23 cellular contexts compared by ENCODE assay signal in genomic region chr16:29651950-29652349, GRCh38. TPM values are rescaled to one million over a fixed set of nuclear protein-coding genes. Genes with fewer than 3 reads are reported as not detected.
DNase-seq lines count a peak whose midpoint lies in the region; ATAC-seq, FAIRE-seq and TF ChIP-seq lines count a peak whose summit lies in the region.
"Had no signal": no experiment of that assay in that cellular context is flagged by ENCODE, and none has a peak within 500 bp of the region (broad histone marks: within the 10 kb centered on the region; RNA-seq: fewer than 3 reads in every experiment).

No MANE protein-coding gene starts in this region.

- in situ Hi-C loops in GM23248 (cut with MboI), result no loop called here

- H3K4me3 Mint-ChIP-seq in T-helper 17 cell, result no peak overlapping the region
- H3K4me3 Mint-ChIP-seq in mesothelial cell of epicardium, result no peak overlapping the region
- H3K4me3 Mint-ChIP-seq: CD4-positive, CD25-positive, alpha-beta regulatory T cell; GM23338; HFFc6 had no signal

- H3F3A ChIP-seq in GM23248 (ENCODE audit: insufficient read depth), result no peaks in the 10 kb centered on the region

- H3K27me3 ChIP-seq in GM23248 (replicated peaks; ENCODE audit: insufficient read depth), result peaks cover 5% of the 10 kb centered on the region; the same call in 1 of the 2 replicates
- H3K27me3 ChIP-seq: BE2C had no signal

- H3K9ac ChIP-seq in GM23248 (no peak overlapping the region), kidney (ENCODE audit: low read length in 2 of 2) (no peak overlapping the region)

- ATAC-seq in T-helper 17 cell, result no peak
- no peak for ATAC-seq in HG02970 (IDR thresholded peaks at IDR 0.05; ENCODE audit: low FRiP score, unreplicated experiment)
- ATAC-seq: GM23338, HCT116, HepG2 had no signal

- intact Hi-C loops in kidney (cut with DNase I), result no loop called here

- H3K4me1 ChIP-seq in GM23248 (ENCODE audit: insufficient read depth) (no peaks in the 10 kb centered on the region), kidney (ENCODE audit: control insufficient read depth in 1 of 2, insufficient read depth in 1 of 2, low read depth in 1 of 2, low read length in 2 of 2) (no peaks in the 10 kb centered on the region)

- H4K20me1 ChIP-seq in GM23248 (ENCODE audit: insufficient read depth), result no peaks in the 10 kb centered on the region

- TF ChIP-seq CTCF in mesothelial cell of epicardium (IDR thresholded peaks at IDR 0.05; ENCODE audit: unreplicated experiment) (no peak), kidney (IDR thresholded peaks at IDR 0.05; ENCODE audit: borderline replicate concordance, extremely low read depth, insufficient read depth) (no peak)

- H3K36me3 ChIP-seq in GM23248 (ENCODE audit: low read depth) (no peaks in the 10 kb centered on the region), kidney (ENCODE audit: control insufficient read depth in 1 of 2, insufficient read depth in 2 of 2, low read length in 2 of 2) (no peaks in the 10 kb centered on the region)
- H3K36me3 ChIP-seq: BE2C had no signal

- 93 to 96% methylated on average over 2 of the region's 2 CpGs for WGBS in GM23248 (ENCODE audit: low coverage in 1 of 2, low lambda C conversion rate in 2 of 2, missing lambda C conversion rate in 2 of 2), 2 experiments

- FAIRE-seq in kidney (lab: Jason Lieb, UNC), result no peak
- FAIRE-seq: A204.1, D721Med, G401.6, GM12891, GM19239, H54, HepG2 had no signal

- no peaks in the 10 kb centered on the region for H3K9me2 ChIP-seq in GM23248 (ENCODE audit: insufficient read depth)

- H3K27me3 Mint-ChIP-seq in T-helper 17 cell, result no peaks in the 10 kb centered on the region
- H3K27me3 Mint-ChIP-seq in mesothelial cell of epicardium (ENCODE audit: low read depth), result no peaks in the 10 kb centered on the region

- H2AFZ ChIP-seq in GM23248, result no peak overlapping the region
- H2AFZ ChIP-seq: GM23338 had no signal

- H3K9me3 ChIP-seq in T-helper 17 cell (ENCODE audit: control insufficient read depth, low read length, poor library complexity, severe bottlenecking), result no peaks in the 10 kb centered on the region
- H3K9me3 ChIP-seq in GM23248 (ENCODE audit: low read depth), result no peaks in the 10 kb centered on the region
- H3K9me3 ChIP-seq in kidney (ENCODE audit: control insufficient read depth in 1 of 2, low read length in 2 of 2), result no peaks in the 10 kb centered on the region
- H3K9me3 ChIP-seq: BE2C, Caco-2 had no signal

- H3K79me2 ChIP-seq in GM23248 (ENCODE audit: insufficient read depth), result no peaks in the 10 kb centered on the region

- no peaks in the 10 kb centered on the region for H3K36me3 Mint-ChIP-seq in T-helper 17 cell (ENCODE audit: low read depth)
- H3K36me3 Mint-ChIP-seq in mesothelial cell of epicardium, result no peaks in the 10 kb centered on the region
- H3K36me3 Mint-ChIP-seq: CD4-positive, CD25-positive, alpha-beta regulatory T cell; IgD-negative memory B cell had no signal

- H3K27ac Mint-ChIP-seq in T-helper 17 cell (peak overlapping the region; percentile 51), mesothelial cell of epicardium (peak overlapping the region; percentile 34)
- H3K27ac Mint-ChIP-seq: CD4-positive, CD25-positive, alpha-beta regulatory T cell; GM23338; HFFc6; IgD-negative memory B cell had no signal

- DNase-seq in NCI-H82 treated with DMSO at 0.1 percent for 48 hours (lab: John Stamatoyannopoulos, UW; ENCODE audit: unreplicated experiment), result peak; percentile 59
- DNase-seq in T-helper 17 cell, result no peak
- no peak for DNase-seq in mesothelial cell of epicardium (ENCODE audit: low spot score in 2 of 2, unreplicated experiment in 2 of 2)
- no peak for DNase-seq in GM23248
- DNase-seq in kidney, result no peak
- DNase-seq in NCI-H2029 treated with DMSO at 0.1 percent for 48 hours (lab: John Stamatoyannopoulos, UW), result no peak
- DNase-seq: ACHN; BE2C; C1 segment of cervical spinal cord; Caco-2; CD4-positive, CD25-positive, alpha-beta regulatory T cell; HFFc6 had no signal

- H3K4me3 ChIP-seq in GM23248, result no peak overlapping the region
- H3K4me3 ChIP-seq in kidney (ENCODE audit: low read length in 2 of 2), result no peak overlapping the region
- H3K4me3 ChIP-seq: GM23338 had no signal

- H3K4me2 ChIP-seq in GM23248 (ENCODE audit: unreplicated experiment), result no peak overlapping the region
- H3K4me2 ChIP-seq: GM23338 had no signal

- no peaks in the 10 kb centered on the region for H3K9me3 Mint-ChIP-seq in mesothelial cell of epicardium
- H3K9me3 Mint-ChIP-seq: CD4-positive, CD25-positive, alpha-beta regulatory T cell; GM23338; HFFc6; IgD-negative memory B cell had no signal

- peaks cover 20% of the 10 kb centered on the region for H3K4me1 Mint-ChIP-seq in T-helper 17 cell
- peaks cover 11% of the 10 kb centered on the region for H3K4me1 Mint-ChIP-seq in mesothelial cell of epicardium

- no peak overlapping the region for H3K27ac ChIP-seq in GM23248
- no peak overlapping the region for H3K27ac ChIP-seq in kidney (ENCODE audit: low read depth in 2 of 2, low read length in 2 of 2)

RNA-seq across cellular contexts. Expression of gene SPN, which starts 11.1 kb away (rescaled TPM):
- total RNA-seq in T-helper 17 cell (100 to 1,000 TPM; 122 to 147 TPM), mesothelial cell of epicardium (0.38 to 0.63 TPM (median 0.57 TPM) in 3 replicates), kidney (8.8 TPM)
- total RNA-seq in GM23248 (2014; rRNA removed; shearing (Covaris generic)), result not detected in 2 replicates
- polyA plus RNA-seq in GM23248 (2016; fragmentation: Nextera tagmentation; extraction: Ambion mirVana) (0.14 TPM in 1 of 2 replicates, not detected in the other), kidney (ENCODE audit: insufficient read depth, low read depth, low replicate concordance) (1.0 TPM)
- total RNA-seq: Caco-2 had no signal

RNA-seq across cellular contexts. Expression of gene QPRT, which starts 27.0 kb away (rescaled TPM):
- total RNA-seq in T-helper 17 cell (under 1 TPM; 0.72 to 0.96 TPM), mesothelial cell of epicardium (326 to 330 TPM (median 328 TPM) in 3 replicates), kidney (13.9 TPM)
- total RNA-seq in GM23248 (2014; rRNA removed; shearing (Covaris generic)), result 0.32 TPM in 1 of 2 replicates, not detected in the other
- polyA plus RNA-seq in GM23248 (2016; fragmentation: Nextera tagmentation; extraction: Ambion mirVana) (0.27 and 0.85 TPM in 2 replicates), kidney (ENCODE audit: insufficient read depth, low read depth, low replicate concordance) (168 TPM)
- polyA plus RNA-seq: IgD-negative memory B cell had no signal

Comparison
In these comparisons a context has a peak if more than half of its experiments do, and no peak if none do; other contexts are left out.
1. RNA of gene SPN, which starts 11.1 kb away (total RNA-seq): 122 to 147 TPM in T-helper 17 cell; 8.8 TPM in kidney (single experiment), 0.38 to 0.63 TPM in mesothelial cell of epicardium and not detected in GM23248; every median in the first group is over 10 times any median in the second.
2. RNA of gene QPRT, which starts 27.0 kb away (total RNA-seq): 326 to 330 TPM in mesothelial cell of epicardium; 13.9 TPM in kidney (single experiment), 0.72 to 0.96 TPM in T-helper 17 cell and 0.32 TPM in GM23248; every median in the first group is over 10 times any median in the second.